ENCODE assay signal across 17 cellular contexts in genomic region chr1:179187708-179188471, GRCh38. TPM values are rescaled to one million over a fixed set of nuclear protein-coding genes. Genes with fewer than 3 reads are reported as not detected.
DNase-seq lines count a peak whose midpoint lies in the region; TF ChIP-seq lines count a peak whose summit lies in the region.
"Had no signal": no experiment of that assay in that cellular context is flagged by ENCODE, and none has a peak within 500 bp of the region (broad histone marks: within the 10 kb centered on the region; RNA-seq: fewer than 3 reads in every experiment).

No MANE protein-coding gene starts in this region.

- no peaks in the 10 kb centered on the region for H3K36me3 ChIP-seq in Karpas-422 (ENCODE audit: insufficient read depth, low read length)
- no peaks in the 10 kb centered on the region for H3K36me3 ChIP-seq in colonic mucosa
- no peaks in the 10 kb centered on the region for H3K36me3 ChIP-seq in tibial artery

- H3K27me3 Mint-ChIP-seq in progenitor cell of endocrine pancreas: no peaks in the 10 kb centered on the region
- no peaks in the 10 kb centered on the region for H3K27me3 Mint-ChIP-seq in activated naive CD8-positive, alpha-beta T cell treated with anti-CD3 and anti-CD28 coated beads for 36 hours

- no peak overlapping the region for H3K27ac ChIP-seq in Karpas-422 (ENCODE audit: low read length)
- peak overlapping the region; percentile 42 for H3K27ac ChIP-seq in colonic mucosa
- H3K27ac ChIP-seq in tibial artery: no peak overlapping the region
- H3K27ac ChIP-seq: BLaER1 treated with 17β-estradiol and CSF1 and Interleukin-3, amounts not matched to agents 10 nM and 100 nM had no signal

- H3K79me2 ChIP-seq in Karpas-422 (ENCODE audit: low read length): peaks cover 84% of the 10 kb centered on the region

- peak overlapping the region; percentile 10 for H3K27ac Mint-ChIP-seq in progenitor cell of endocrine pancreas
- H3K27ac Mint-ChIP-seq in activated naive CD8-positive, alpha-beta T cell treated with anti-CD3 and anti-CD28 coated beads for 36 hours: no peak overlapping the region

- H3K9ac ChIP-seq in Karpas-422 (ENCODE audit: low read length) (no peak overlapping the region), colonic mucosa (ENCODE audit: low read depth in 2 of 2, low read length in 2 of 2) (no peak overlapping the region)
- H3K9ac ChIP-seq: BLaER1 treated with 17β-estradiol and CSF1 and Interleukin-3, amounts not matched to agents 10 nM and 100 nM; SK-N-SH had no signal

- no peaks in the 10 kb centered on the region for H3K4me1 ChIP-seq in Karpas-422 (ENCODE audit: low read length)
- H3K4me1 ChIP-seq in colonic mucosa: no peaks in the 10 kb centered on the region
- no peaks in the 10 kb centered on the region for H3K4me1 ChIP-seq in tibial artery

- peaks cover 5% of the 10 kb centered on the region for H3K36me3 Mint-ChIP-seq in progenitor cell of endocrine pancreas (ENCODE audit: insufficient read depth)
- peaks cover 5% of the 10 kb centered on the region for H3K36me3 Mint-ChIP-seq in activated naive CD8-positive, alpha-beta T cell treated with anti-CD3 and anti-CD28 coated beads for 36 hours

- H3K4me3 ChIP-seq in Karpas-422 (ENCODE audit: low read length) (no peak overlapping the region), colonic mucosa (no peak overlapping the region), tibial artery (no peak overlapping the region)
- H3K4me3 ChIP-seq: BLaER1 treated with 17β-estradiol and CSF1 and Interleukin-3, amounts not matched to agents 10 nM and 100 nM; MG63 had no signal

- H3K27me3 ChIP-seq in Karpas-422 (ENCODE audit: low read length) (no peaks in the 10 kb centered on the region), colonic mucosa (no peaks in the 10 kb centered on the region), tibial artery (no peaks in the 10 kb centered on the region)
- H3K27me3 ChIP-seq: BLaER1 treated with 17β-estradiol and CSF1 and Interleukin-3, amounts not matched to agents 10 nM and 100 nM; MG63 had no signal

- no peak overlapping the region for H3K4me2 ChIP-seq in Karpas-422 (ENCODE audit: low read depth, low read length, poor library complexity, severe bottlenecking)
- H3K4me2 ChIP-seq: SK-N-SH had no signal

- H3K9me3 Mint-ChIP-seq in progenitor cell of endocrine pancreas (ENCODE audit: low read depth): no peaks in the 10 kb centered on the region
- no peaks in the 10 kb centered on the region for H3K9me3 Mint-ChIP-seq in activated naive CD8-positive, alpha-beta T cell treated with anti-CD3 and anti-CD28 coated beads for 36 hours

- TF ChIP-seq CTCF in colonic mucosa (IDR thresholded peaks at IDR 0.05) (no peak), progenitor cell of endocrine pancreas (IDR thresholded peaks at IDR 0.05; ENCODE audit: unreplicated experiment) (no peak), tibial artery (IDR thresholded peaks at IDR 0.05) (no peak)

- peak; percentile 6 for DNase-seq in ELF-1 (ENCODE audit: low read depth, low spot score)
- peak; percentile 7 for DNase-seq in Karpas-422
- DNase-seq in colonic mucosa: no peak
- no peak for DNase-seq in progenitor cell of endocrine pancreas (ENCODE audit: low spot score, unreplicated experiment)
- DNase-seq in tibial artery: no peak
- no peak for DNase-seq in C1 segment of cervical spinal cord (lab: John Stamatoyannopoulos, UW)
- no peak for DNase-seq in activated naive CD8-positive, alpha-beta T cell treated with anti-CD3 and anti-CD28 coated beads for 36 hours
- DNase-seq: DMS79 treated with DMSO at 0.1 percent for 48 hours, MG63, NCI-H1048, NCI-H1436, NCI-H2029 treated with DMSO at 0.1 percent for 48 hours, NCI-H510A, NCI-H774, SHP77, SK-N-SH had no signal

- no peaks in the 10 kb centered on the region for H3K9me2 ChIP-seq in Karpas-422 (replicated peaks; ENCODE audit: insufficient read depth, low read length)
- H3K9me2 ChIP-seq: SK-N-SH had no signal

- no peaks in the 10 kb centered on the region; the same call in 1 of the 2 replicates for H4K20me1 ChIP-seq in Karpas-422 (ENCODE audit: insufficient read depth, low read depth, low read length)

- no peaks in the 10 kb centered on the region for H3K9me3 ChIP-seq in Karpas-422 (ENCODE audit: low read length)
- no peaks in the 10 kb centered on the region for H3K9me3 ChIP-seq in colonic mucosa
- no peaks in the 10 kb centered on the region for H3K9me3 ChIP-seq in tibial artery
- H3K9me3 ChIP-seq: MG63, SK-N-SH had no signal

- H3K4me1 Mint-ChIP-seq in progenitor cell of endocrine pancreas (ENCODE audit: low read depth): peaks cover 4% of the 10 kb centered on the region
- H3K4me1 Mint-ChIP-seq in activated naive CD8-positive, alpha-beta T cell treated with anti-CD3 and anti-CD28 coated beads for 36 hours: peaks cover 21% of the 10 kb centered on the region

- intact Hi-C loops in colonic mucosa (cut with DNase I): no loop called here
- intact Hi-C loops in tibial artery (cut with DNase I; ENCODE audit: low total_unique reads): no loop called here

- H2AFZ ChIP-seq in Karpas-422 (ENCODE audit: low read length): no peak overlapping the region

- no peak overlapping the region for H3K4me3 Mint-ChIP-seq in progenitor cell of endocrine pancreas (ENCODE audit: low read depth)
- H3K4me3 Mint-ChIP-seq in activated naive CD8-positive, alpha-beta T cell treated with anti-CD3 and anti-CD28 coated beads for 36 hours: no peak overlapping the region

RNA-seq across cellular contexts. Expression of gene ABL2, which starts 41.6 kb away (rescaled TPM):
- total RNA-seq in Karpas-422 (2014; rRNA removed; shearing (Covaris generic); ENCODE audit: low replicate concordance): 11.3 and 14.3 TPM in 2 replicates
- total RNA-seq in colonic mucosa (10 to 100 TPM in 1 of 2 donors, 1 to 10 TPM in 1; 9.1 to 12.8 TPM), progenitor cell of endocrine pancreas (23.7 and 25.1 TPM in 2 replicates)
- total RNA-seq in activated naive CD8-positive, alpha-beta T cell treated with anti-CD3 and anti-CD28 coated beads for 36 hours: 1 to 10 TPM; 8.5 to 9.3 TPM

Comparison
In these comparisons a context has a peak if more than half of its experiments do, and no peak if none do; other contexts are left out.
1. DNase-seq: peak in ELF-1 (single experiment) and Karpas-422 (single experiment); none in colonic mucosa (single experiment), progenitor cell of endocrine pancreas (single experiment), tibial artery (0 of 2), C1 segment of cervical spinal cord (0 of 14) and activated naive CD8-positive, alpha-beta T cell treated with anti-CD3 and anti-CD28 coated beads for 36 hours (single experiment).